Comparison of ENCODE assay signal across 9 cellular contexts in the genomic region with DNA sequence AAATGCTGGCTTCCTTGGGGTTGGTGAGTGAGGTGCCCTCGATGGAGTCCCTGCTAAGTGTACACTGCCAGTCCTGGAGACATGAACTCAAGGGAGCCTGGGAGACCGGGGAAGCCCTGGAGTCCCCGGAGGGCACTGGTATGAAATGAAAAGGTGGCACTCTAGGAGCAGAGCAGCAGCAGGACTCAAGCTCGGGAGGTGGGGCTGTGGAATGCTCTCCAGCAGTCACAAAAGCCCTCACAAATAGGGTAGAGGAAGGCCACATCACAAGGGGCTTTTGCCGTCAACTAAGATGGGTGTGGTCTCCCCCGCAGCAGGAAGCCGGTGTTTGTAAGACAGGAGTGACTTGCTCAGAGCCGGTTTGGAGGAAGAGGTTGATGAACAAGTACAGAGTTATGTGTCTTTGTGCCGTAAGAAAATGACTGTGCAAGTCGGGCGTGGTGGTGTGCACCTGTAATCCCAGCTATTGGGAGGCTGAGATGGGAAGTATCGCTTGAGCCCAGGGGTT. TPM values are rescaled to one million over a fixed set of nuclear protein-coding genes. Genes with fewer than 3 reads are reported as not detected.
DNase-seq lines count a peak whose midpoint lies in the region; ATAC-seq, FAIRE-seq and TF ChIP-seq lines count a peak whose summit lies in the region.
"Had no signal": no experiment of that assay in that cellular context is flagged by ENCODE, and none has a peak within 500 bp of the region (broad histone marks: within the 10 kb centered on the region; RNA-seq: fewer than 3 reads in every experiment).

No MANE protein-coding gene starts in this region.

- 23% methylated on average over 12 of the region's 12 CpGs for WGBS in HepG2 (ENCODE audit: low lambda C conversion rate)

- H3K79me2 ChIP-seq in keratinocyte (ENCODE audit: control insufficient read depth, insufficient read depth, low read length): no peaks in the 10 kb centered on the region
- no peaks in the 10 kb centered on the region for H3K79me2 ChIP-seq in HepG2 (ENCODE audit: insufficient read depth, low read length)

- H3K4me3 ChIP-seq in breast epithelium (no peak overlapping the region), keratinocyte (ENCODE audit: control insufficient read depth in 2 of 3, extremely low read depth in 1 of 3, insufficient read depth in 2 of 3, low read depth in 1 of 3, low read length in 3 of 3) (no peak overlapping the region), HepG2 (replicated peaks in 1 of 3; ENCODE audit: insufficient read depth in 1 of 3, low read depth in 2 of 3, low read length in 3 of 3) (no peak overlapping the region)

- no peaks in the 10 kb centered on the region for H3K9me1 ChIP-seq in keratinocyte (ENCODE audit: control insufficient read depth, extremely low read depth, insufficient read depth, low read length)

- H3K27me3 ChIP-seq in breast epithelium: peaks cover 0 to 12% of the 10 kb centered on the region in 2 donors
- H3K27me3 ChIP-seq in keratinocyte (ENCODE audit: control insufficient read depth, extremely low read depth, insufficient read depth, low read length): no peaks in the 10 kb centered on the region
- peaks cover 0 to 11% of the 10 kb centered on the region in 2 experiments; a peak in 2 of 5 replicates for H3K27me3 ChIP-seq in HepG2 (ENCODE audit: control insufficient read depth in 1 of 2, insufficient read depth in 2 of 2, low read length in 2 of 2)

- H3K9me3 Mint-ChIP-seq in MCF 10A (ENCODE audit: unreplicated experiment): no peaks in the 10 kb centered on the region
- H3K9me3 Mint-ChIP-seq in activated T-cell treated with anti-CD3 and anti-CD28 coated beads, Interleukin-2, amount 50 U/mL, for 24 hours: no peaks in the 10 kb centered on the region

- ATAC-seq in GM18867 (IDR thresholded peaks at IDR 0.05; ENCODE audit: unreplicated experiment) (no peak), HepG2 (no peak; the same call in 2 of the 3 replicates)

- TF ChIP-seq RAD21 in HepG2 (CRISPR knock-in tag; IDR thresholded peaks at IDR 0.05): no peak

- TF ChIP-seq CTCF in MCF 10A (IDR thresholded peaks at IDR 0.05; ENCODE audit: unreplicated experiment) (no peak), breast epithelium (IDR thresholded peaks at IDR 0.05) (no peak), keratinocyte (optimal IDR thresholded peaks at IDR 0.05 in 1 of 3, IDR thresholded peaks at IDR 0.05 in 1 of 3, conservative IDR thresholded peaks at IDR 0.05 in 1 of 3; ENCODE audit: extremely low read depth in 1 of 3, insufficient read depth in 2 of 3, low read length in 3 of 3) (no peak), HepG2 (CRISPR knock-in tag; IDR thresholded peaks at IDR 0.05) (no peak)

- H3K27ac ChIP-seq in breast epithelium: no peak overlapping the region
- no peak overlapping the region for H3K27ac ChIP-seq in keratinocyte (ENCODE audit: control insufficient read depth, insufficient read depth, low read length)
- H3K27ac ChIP-seq in HepG2 (ENCODE audit: extremely low read length, insufficient read depth, low read length): no peak overlapping the region

- no peak overlapping the region for H3K27ac Mint-ChIP-seq in MCF 10A (ENCODE audit: low read depth, unreplicated experiment)
- H3K27ac Mint-ChIP-seq in activated T-cell treated with anti-CD3 and anti-CD28 coated beads, Interleukin-2, amount 50 U/mL, for 24 hours: peak overlapping the region; percentile 92

- FAIRE-seq in keratinocyte (lab: Jason Lieb, UNC) (peak; percentile 67), urothelium cell line (lab: Jason Lieb, UNC) (no peak), HepG2 (lab: Jason Lieb, UNC) (no peak)
- FAIRE-seq: astrocyte had no signal

- no peak for TF ChIP-seq POLR2A in breast epithelium (IDR thresholded peaks at IDR 0.05)
- TF ChIP-seq POLR2A in HepG2 (IDR thresholded peaks at IDR 0.05; ENCODE audit: insufficient read depth in 1 of 2, low read depth in 2 of 2, low read length in 2 of 2): no peak

- in situ Hi-C loops in HepG2 (cut with HindIII; ENCODE audit: extremely low pct_ligation_motif_present, low pct_unique_long_range_greater_than_20kb): no loop called here

- H3K4me2 ChIP-seq in keratinocyte (ENCODE audit: control insufficient read depth, extremely low read depth, insufficient read depth, low read depth, low read length) (peak overlapping the region; percentile 69), HepG2 (ENCODE audit: low read depth, low read length) (no peak overlapping the region)

- H3K9ac ChIP-seq in keratinocyte (ENCODE audit: control insufficient read depth, extremely low read depth, insufficient read depth, low read length) (no peak overlapping the region), HepG2 (ENCODE audit: insufficient read depth, low read depth, low read length) (no peak overlapping the region)

- DNase-seq in MCF 10A (ENCODE audit: unreplicated experiment) (peak; percentile 22), breast epithelium (ENCODE audit: low spot score in 2 of 2) (no peak), keratinocyte (ENCODE audit: low read depth, low spot score) (peak; percentile 66), urothelium cell line (ENCODE audit: low spot score) (peak; percentile 37), HepG2 (ENCODE audit: low spot score) (no peak), NCI-H2081 treated with DMSO at 0.1 percent for 48 hours (lab: John Stamatoyannopoulos, UW) (no peak)
- peak; percentile 69 for DNase-seq in activated T-cell treated with anti-CD3 and anti-CD28 coated beads, Interleukin-2, amount 50 U/mL, for 24 hours

- no peaks in the 10 kb centered on the region for H3K36me3 ChIP-seq in breast epithelium
- no peaks in the 10 kb centered on the region for H3K36me3 ChIP-seq in keratinocyte (ENCODE audit: control insufficient read depth in 2 of 2, extremely low read depth in 1 of 2, insufficient read depth in 2 of 2, low read length in 2 of 2)
- no peaks in the 10 kb centered on the region for H3K36me3 ChIP-seq in HepG2 (replicated peaks in 1 of 2; ENCODE audit: control insufficient read depth in 1 of 2, insufficient read depth in 2 of 2, low read length in 2 of 2)

- no TSS peak for BruUV-seq in MCF 10A (replicated peaks; lab: Mats Ljungman, UMichigan)
- BruUV-seq in HepG2 (replicated peaks; lab: Mats Ljungman, UMichigan): no TSS peak

- H3K4me1 Mint-ChIP-seq in MCF 10A (ENCODE audit: insufficient read depth, unreplicated experiment): peaks cover 7% of the 10 kb centered on the region
- peaks cover 54% of the 10 kb centered on the region for H3K4me1 Mint-ChIP-seq in activated T-cell treated with anti-CD3 and anti-CD28 coated beads, Interleukin-2, amount 50 U/mL, for 24 hours (ENCODE audit: low read depth)

- POLR2A ChIA-PET in MCF 10A (lab: Yijun Ruan, JAX) (interaction anchor here (1.8 kb wide), 1 partner anchor 14 kb away, joined by 4 read pairs; no protein-coding TSS in a partner anchor), HepG2 (lab: Yijun Ruan, JAX) (no interaction called here)

- intact Hi-C loops in MCF 10A (cut with micrococcal nuclease): no loop called here
- intact Hi-C loops in breast epithelium (cut with DNase I; ENCODE audit: low total_unique reads): no loop called here
- intact Hi-C loops in HepG2 (cut with micrococcal nuclease; ENCODE audit: unreplicated experiment): no loop called here

- H3K9me3 ChIP-seq in breast epithelium: no peaks in the 10 kb centered on the region
- H3K9me3 ChIP-seq in keratinocyte (ENCODE audit: control insufficient read depth, low read depth, low read length): no peaks in the 10 kb centered on the region
- no peaks in the 10 kb centered on the region for H3K9me3 ChIP-seq in HepG2 (ENCODE audit: low read length)

- no peaks in the 10 kb centered on the region for H3K27me3 Mint-ChIP-seq in MCF 10A (ENCODE audit: insufficient read depth, unreplicated experiment)
- H3K27me3 Mint-ChIP-seq in activated T-cell treated with anti-CD3 and anti-CD28 coated beads, Interleukin-2, amount 50 U/mL, for 24 hours: no peaks in the 10 kb centered on the region

- no peaks in the 10 kb centered on the region for H3K36me3 Mint-ChIP-seq in MCF 10A (ENCODE audit: insufficient read depth, unreplicated experiment)
- H3K36me3 Mint-ChIP-seq in activated T-cell treated with anti-CD3 and anti-CD28 coated beads, Interleukin-2, amount 50 U/mL, for 24 hours (ENCODE audit: low read depth): no peaks in the 10 kb centered on the region

- dilution Hi-C loops in keratinocyte (cut with MboI; ENCODE audit: extremely low pct_ligation_motif_present, low sequenced_read_pairs): no loop called here

- H3K4me3 Mint-ChIP-seq in MCF 10A (ENCODE audit: unreplicated experiment): peak overlapping the region; percentile 37
- H3K4me3 Mint-ChIP-seq in activated T-cell treated with anti-CD3 and anti-CD28 coated beads, Interleukin-2, amount 50 U/mL, for 24 hours: peak overlapping the region; percentile 66

- CTCF ChIA-PET in MCF 10A (lab: Yijun Ruan, JAX): interaction anchor here (0.6 kb wide), 1 partner anchor 29 kb away, joined by 3 read pairs; no protein-coding TSS in a partner anchor
- CTCF ChIA-PET in HepG2 (lab: Yijun Ruan, JAX; ENCODE audit: low intra/inter-chr PET ratio, low total read pairs): no interaction called here

- TF ChIP-seq EP300 in HepG2 (IDR thresholded peaks at IDR 0.05; ENCODE audit: low read depth in 2 of 2, low read length in 2 of 2): no peak
- no peak for TF ChIP-seq EP300 in HepG2 (CRISPR knock-in tag; IDR thresholded peaks at IDR 0.05; ENCODE audit: borderline replicate concordance)

- H2AFZ ChIP-seq in keratinocyte (ENCODE audit: control insufficient read depth, low read length) (peak overlapping the region; percentile 71), HepG2 (ENCODE audit: low read length) (no peak overlapping the region)

- H3K4me1 ChIP-seq in breast epithelium (no peaks in the 10 kb centered on the region), keratinocyte (ENCODE audit: control insufficient read depth, extremely low read depth, insufficient read depth, low read length) (peaks cover 8% of the 10 kb centered on the region), HepG2 (ENCODE audit: insufficient read depth, low read length) (no peaks in the 10 kb centered on the region)

- H4K20me1 ChIP-seq in keratinocyte (ENCODE audit: control insufficient read depth, extremely low read depth, insufficient read depth, low read length) (no peaks in the 10 kb centered on the region), HepG2 (ENCODE audit: insufficient read depth, low read length) (no peaks in the 10 kb centered on the region)

RNA-seq across cellular contexts. Expression of a gene that starts 19.3 kb away (rescaled TPM):
- 3.0 and 3.5 TPM in 2 replicates for total RNA-seq in MCF 10A (2022)
- 1 to 10 TPM in 2 of 3 donors, under 1 TPM in 1; 0.33 to 2.1 (median 1.5) TPM for total RNA-seq in breast epithelium
- 10.0 to 11.2 TPM (median 10.1 TPM) in 3 replicates for polyA plus RNA-seq in keratinocyte
- polyA plus RNA-seq in keratinocyte (2011; ENCODE audit: low read depth): 2.1 TPM
- polyA plus RNA-seq in keratinocyte (2011; cell fraction: cytosol; rRNA removed): 10.5 and 11.2 TPM in 2 replicates
- polyA plus RNA-seq in keratinocyte (2011; cell fraction: nucleus; rRNA removed): 13.2 and 13.8 TPM in 2 replicates
- 7.5 and 8.3 TPM in 2 replicates for polyA plus RNA-seq in keratinocyte (2012; ENCODE audit: low replicate concordance)
- 5.6 to 7.7 TPM (median 6.9 TPM) in 3 replicates for polyA minus RNA-seq in keratinocyte
- 5.0 TPM for polyA minus RNA-seq in keratinocyte (2011; cell fraction: cytosol; rRNA and poly(A)+ RNA removed)
- 1.9 and 3.2 TPM in 2 replicates for polyA minus RNA-seq in keratinocyte (2011; cell fraction: nucleus; rRNA and poly(A)+ RNA removed)
- 46.9 and 50.6 TPM in 2 replicates for total RNA-seq in HepG2 (2016; rRNA removed; fragmentation: Illumina TruSeq; extraction: Trizol)
- 38.2 and 42.8 TPM in 2 replicates for total RNA-seq in HepG2 (2016; cell fraction: cytosol; rRNA removed; fragmentation: Illumina TruSeq; extraction: Trizol; ENCODE audit: low read depth)
- total RNA-seq in HepG2 (2016; cell fraction: insoluble cytoplasmic fraction; rRNA removed; fragmentation: Illumina TruSeq; extraction: Trizol): 46.5 and 48.3 TPM in 2 replicates
- total RNA-seq in HepG2 (2016; cell fraction: membrane; rRNA removed; fragmentation: Illumina TruSeq; extraction: Trizol): 68.3 and 74.7 TPM in 2 replicates
- 25.8 and 26.1 TPM in 2 replicates for total RNA-seq in HepG2 (2016; cell fraction: nucleus; rRNA removed; fragmentation: Illumina TruSeq; extraction: Trizol)
- 12.4 and 16.0 TPM in 2 replicates for polyA plus RNA-seq in HepG2 (2011; rRNA removed)
- polyA plus RNA-seq in HepG2 (2011; cell fraction: cytosol; rRNA removed): 13.7 and 13.8 TPM in 2 replicates
- polyA plus RNA-seq in HepG2 (2011; cell fraction: nucleus; rRNA removed): 12.6 and 14.9 TPM in 2 replicates
- polyA plus RNA-seq in HepG2 (2012): 9.4 and 15.3 TPM in 2 replicates
- 41.9 and 55.0 TPM in 2 replicates for polyA plus RNA-seq in HepG2 (2016; cell fraction: cytosol; fragmentation: Illumina TruSeq; extraction: Trizol; ENCODE audit: low read depth)
- 48.2 and 54.2 TPM in 2 replicates for polyA plus RNA-seq in HepG2 (2016; cell fraction: insoluble cytoplasmic fraction; fragmentation: Illumina TruSeq; extraction: Trizol; ENCODE audit: low read depth)
- polyA plus RNA-seq in HepG2 (2016; cell fraction: membrane; fragmentation: Illumina TruSeq; extraction: Trizol; ENCODE audit: low read depth): 56.6 and 66.9 TPM in 2 replicates
- polyA plus RNA-seq in HepG2 (2016; cell fraction: nucleus; fragmentation: Illumina TruSeq; extraction: Trizol; ENCODE audit: insufficient read depth, low read depth): 46.3 and 47.1 TPM in 2 replicates
- polyA minus RNA-seq in HepG2 (2011; rRNA and poly(A)+ RNA removed; ENCODE audit: low replicate concordance): 11.3 and 13.3 TPM in 2 replicates
- polyA minus RNA-seq in HepG2 (2011; cell fraction: cytosol; rRNA and poly(A)+ RNA removed): 6.7 and 7.8 TPM in 2 replicates
- 8.7 and 9.8 TPM in 2 replicates for polyA minus RNA-seq in HepG2 (2011; cell fraction: nucleus; rRNA and poly(A)+ RNA removed)

Comparison
In these comparisons a context has a peak if more than half of its experiments do, and no peak if none do; other contexts are left out.
1. DNase-seq: peak in MCF 10A (single experiment), activated T-cell treated with anti-CD3 and anti-CD28 coated beads, Interleukin-2, amount 50 U/mL, for 24 hours (single experiment), keratinocyte (single experiment) and urothelium cell line (single experiment); none in breast epithelium (0 of 2), HepG2 (single experiment) and NCI-H2081 treated with DMSO at 0.1 percent for 48 hours (single experiment).